Comparison of ENCODE assay signal across 23 cellular contexts in the genomic region with DNA sequence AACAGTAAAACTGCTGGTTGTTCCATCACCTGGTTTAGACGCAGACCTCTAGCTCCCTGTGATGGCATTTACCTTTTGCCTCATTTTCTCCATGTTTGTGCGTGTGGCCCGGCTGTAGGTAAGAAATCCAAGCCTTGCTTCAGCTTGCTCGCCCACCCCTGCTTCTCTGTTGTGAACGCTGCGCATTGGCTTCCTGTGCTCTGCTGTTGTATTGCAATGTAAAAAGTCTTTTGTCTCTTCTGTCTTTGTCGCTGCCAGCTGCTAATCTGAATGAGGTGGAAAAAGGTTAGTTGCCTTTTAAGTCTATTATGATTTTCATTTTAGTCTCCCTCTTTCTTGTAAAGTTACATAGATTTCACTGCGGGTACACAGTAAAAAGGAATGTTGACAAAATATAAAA.
DNase-seq lines count a peak whose midpoint lies in the region; TF ChIP-seq lines count a peak whose summit lies in the region.
"Had no signal": no experiment of that assay in that cellular context is flagged by ENCODE, and none has a peak within 500 bp of the region (broad histone marks: within the 10 kb centered on the region; RNA-seq: fewer than 3 reads in every experiment).

No MANE protein-coding gene starts in this region.

- H3K36me3 Mint-ChIP-seq in endothelial cell (ENCODE audit: low read depth, unreplicated experiment) (no peaks in the 10 kb centered on the region), nephron progenitor cell (ENCODE audit: low read depth) (peaks cover 45% of the 10 kb centered on the region)
- H3K36me3 Mint-ChIP-seq: CD4-positive, alpha-beta memory T cell had no signal

- H3K27ac Mint-ChIP-seq in endothelial cell (ENCODE audit: unreplicated experiment) (peak overlapping the region; percentile 9), nephron progenitor cell (peak overlapping the region; percentile 58)
- H3K27ac Mint-ChIP-seq: CD4-positive, alpha-beta memory T cell; HFFc6 had no signal

- H3K27me3 ChIP-seq in HUES6 (ENCODE audit: control insufficient read depth, insufficient read depth, low read length) = no peaks in the 10 kb centered on the region
- H3K27me3 ChIP-seq: BLaER1 treated with 17β-estradiol and CSF1 and Interleukin-3, amounts not matched to agents 10 nM and 100 nM had no signal

- H3K4me3 Mint-ChIP-seq in endothelial cell (ENCODE audit: unreplicated experiment) (no peak overlapping the region), nephron progenitor cell (no peak overlapping the region)
- H3K4me3 Mint-ChIP-seq: CD4-positive, alpha-beta memory T cell; HFFc6 had no signal

- peak overlapping the region; percentile 46 for H3K9ac ChIP-seq in HUES6 (ENCODE audit: low read length)
- H3K9ac ChIP-seq: BLaER1 treated with 17β-estradiol and CSF1 and Interleukin-3, amounts not matched to agents 10 nM and 100 nM; KMS-11 had no signal

- H3K27me3 Mint-ChIP-seq in endothelial cell (ENCODE audit: unreplicated experiment) (no peaks in the 10 kb centered on the region), nephron progenitor cell (ENCODE audit: low read depth, poor library complexity) (no peaks in the 10 kb centered on the region)

- DNase-seq in ELF-1 (ENCODE audit: low read depth, low spot score) (peak; percentile 30), endothelial cell (ENCODE audit: low spot score) (peak; percentile 9), nephron progenitor cell (no peak), dedifferentiated amniotic fluid mesenchymal stem cell (ENCODE audit: extremely low spot score) (no peak), GM10266 (ENCODE audit: extremely low spot score) (no peak), NCI-H2196 (lab: John Stamatoyannopoulos, UW; ENCODE audit: unreplicated experiment) (no peak)
- DNase-seq in NK-92 treated with Interleukin-12 subunit alpha and Interleukin-12 subunit beta, amount 100 ng/mL, for 24 hours (lab: John Stamatoyannopoulos, UW) = no peak
- DNase-seq: 8988T; CD4-positive, alpha-beta memory T cell; GDM1; HFFc6; IMR-90; NCI-H1092 treated with DMSO at 0.1 percent for 48 hours; NCI-H1436 treated with DMSO at 0.1 percent for 48 hours; NCI-H1930; NCI-H2227 treated with DMSO at 0.1 percent for 48 hours; NCI-H510A treated with DMSO at 0.1 percent for 48 hours; PC-3; Right ventricle myocardium superior had no signal

- peak overlapping the region; percentile 80 for H3K27ac ChIP-seq in HUES6 (ENCODE audit: low read depth, low read length)
- H3K27ac ChIP-seq: BLaER1 treated with 17β-estradiol and CSF1 and Interleukin-3, amounts not matched to agents 10 nM and 100 nM; HL-60; KMS-11 had no signal

- peaks cover 16% of the 10 kb centered on the region; the same call in 1 of the 2 replicates for H3K4me1 ChIP-seq in HUES6 (ENCODE audit: control insufficient read depth, insufficient read depth, low read length)
- H3K4me1 ChIP-seq: BLaER1 treated with 17β-estradiol and CSF1 and Interleukin-3, amounts not matched to agents 10 nM and 100 nM had no signal

- H3K4me1 Mint-ChIP-seq in endothelial cell (ENCODE audit: unreplicated experiment) (peaks cover 7% of the 10 kb centered on the region), nephron progenitor cell (no peaks in the 10 kb centered on the region)
- H3K4me1 Mint-ChIP-seq: CD4-positive, alpha-beta memory T cell had no signal

- H3K36me3 ChIP-seq in HUES6 (ENCODE audit: control insufficient read depth, insufficient read depth, low read length) = no peaks in the 10 kb centered on the region
- H3K36me3 ChIP-seq: BLaER1 treated with 17β-estradiol and CSF1 and Interleukin-3, amounts not matched to agents 10 nM and 100 nM had no signal

- no peaks in the 10 kb centered on the region for H3K9me3 ChIP-seq in HUES6 (ENCODE audit: control insufficient read depth, insufficient read depth, low read depth, low read length)
- H3K9me3 ChIP-seq: BLaER1 treated with 17β-estradiol and CSF1 and Interleukin-3, amounts not matched to agents 10 nM and 100 nM had no signal

- H3K4me3 ChIP-seq in HUES6 (ENCODE audit: low read depth, low read length) = 0 out of 2 replicates have a peak overlapping the region, but pooled peaks have one; percentile 24
- H3K4me3 ChIP-seq: BLaER1 treated with 17β-estradiol and CSF1 and Interleukin-3, amounts not matched to agents 10 nM and 100 nM had no signal

- H3K9me3 Mint-ChIP-seq in endothelial cell (ENCODE audit: unreplicated experiment) = no peaks in the 10 kb centered on the region
- no peaks in the 10 kb centered on the region for H3K9me3 Mint-ChIP-seq in nephron progenitor cell
- H3K9me3 Mint-ChIP-seq: HFFc6 had no signal

- TF ChIP-seq CTCF in endothelial cell (IDR thresholded peaks at IDR 0.05; ENCODE audit: unreplicated experiment) (no peak), nephron progenitor cell (IDR thresholded peaks at IDR 0.05) (no peak), GM10266 (IDR thresholded peaks at IDR 0.05; ENCODE audit: control insufficient read depth, insufficient read depth, low read depth, missing control alignments) (no peak)

Comparison
In these comparisons a context has a peak if more than half of its experiments do, and no peak if none do; other contexts are left out.
1. DNase-seq: peak in ELF-1 (single experiment) and endothelial cell (single experiment); none in nephron progenitor cell (single experiment), dedifferentiated amniotic fluid mesenchymal stem cell (single experiment), GM10266 (single experiment), NK-92 treated with Interleukin-12 subunit alpha and Interleukin-12 subunit beta, amount 100 ng/mL, for 24 hours (single experiment) and NCI-H2196 (single experiment).